In genomic region chr5:168076561-168076991, GRCh38 we compare ENCODE assay signal across 8 cellular contexts.
DNase-seq lines count a peak whose midpoint lies in the region; TF ChIP-seq lines count a peak whose summit lies in the region.

No MANE protein-coding gene starts in this region.

- H3K9ac ChIP-seq in MM.1S (ENCODE audit: low read length) = no peak overlapping the region

- intact Hi-C loops in sigmoid colon (cut with DNase I) = no loop called here

- H3K4me2 ChIP-seq in MM.1S (ENCODE audit: low read depth, low read length) = no peak overlapping the region

- no peaks in the 10 kb centered on the region for H3K36me3 Mint-ChIP-seq in endothelial cell (ENCODE audit: low read depth, unreplicated experiment)

- H2AFZ ChIP-seq in MM.1S (ENCODE audit: low read length) = no peak overlapping the region

- H3K9me2 ChIP-seq in MM.1S (replicated peaks; ENCODE audit: insufficient read depth, low read length) = no peaks in the 10 kb centered on the region

- H3K4me3 Mint-ChIP-seq in endothelial cell (ENCODE audit: unreplicated experiment) = no peak overlapping the region

- 55 to 62% methylated on average over 2 of the region's 2 CpGs for WGBS in sigmoid colon, 2 donors

- DNase-seq in stimulated activated CD4-positive, alpha-beta T cell treated with anti-CD3 and anti-CD28 coated beads, Interleukin-15, amount 100 ng/mL, for 24 hours = peak; percentile 22
- DNase-seq in stimulated activated CD4-positive, alpha-beta T cell treated with anti-CD3 and anti-CD28 coated beads, Interleukin-12 subunit alpha, Interleukin-12 subunit beta, amount 100 ng/mL, for 4 hours = no peak
- no peak for DNase-seq in MM.1S
- peak; percentile 42 for DNase-seq in endothelial cell (ENCODE audit: low spot score)
- peak; percentile 74 for DNase-seq in sigmoid colon
- no peak for DNase-seq in NOMO-1 (lab: John Stamatoyannopoulos, UW; ENCODE audit: unreplicated experiment in 2 of 2)
- no peak for DNase-seq in NCI-H2029 (lab: John Stamatoyannopoulos, UW)
- no peak for DNase-seq in hepatic stellate cell (ENCODE audit: low spot score)

- no peak for TF ChIP-seq POLR2A in sigmoid colon (IDR thresholded peaks at IDR 0.05)

- no peaks in the 10 kb centered on the region for H3K9me3 Mint-ChIP-seq in endothelial cell (ENCODE audit: unreplicated experiment)

- H3K27ac ChIP-seq in MM.1S (ENCODE audit: low read length) (no peak overlapping the region), sigmoid colon (peak overlapping the region in 1 of 4 donors; percentile 48)

- no peak overlapping the region for H3K27ac Mint-ChIP-seq in endothelial cell (ENCODE audit: unreplicated experiment)

- H3K4me1 ChIP-seq in MM.1S (ENCODE audit: low read length) (no peaks in the 10 kb centered on the region), sigmoid colon (peaks cover 0 to 14% (median 5%) of the 10 kb centered on the region in 4 donors)

- no peaks in the 10 kb centered on the region for H3K79me2 ChIP-seq in MM.1S (ENCODE audit: low read length)

- H3K9me3 ChIP-seq in MM.1S (replicated peaks; ENCODE audit: insufficient read depth, low read length) (no peaks in the 10 kb centered on the region), sigmoid colon (no peaks in the 10 kb centered on the region)

- H3K4me3 ChIP-seq in MM.1S (ENCODE audit: low read length) (no peak overlapping the region), sigmoid colon (no peak overlapping the region)

- TF ChIP-seq CTCF in MM.1S (IDR thresholded peaks at IDR 0.05; ENCODE audit: low read length) (peak; percentile 40), endothelial cell (IDR thresholded peaks at IDR 0.05; ENCODE audit: unreplicated experiment) (peak; percentile 51), sigmoid colon (IDR thresholded peaks at IDR 0.05) (peak in 1 of 4 experiments; percentile 10)

- no peaks in the 10 kb centered on the region for H3F3A ChIP-seq in MM.1S (ENCODE audit: insufficient read depth, low read length)

- peak in 1 of 4 donors; percentile 53 for TF ChIP-seq EP300 in sigmoid colon (IDR thresholded peaks at IDR 0.05)

- H3K27me3 ChIP-seq in MM.1S (replicated peaks; ENCODE audit: insufficient read depth, low read length) (no peaks in the 10 kb centered on the region), sigmoid colon (no peaks in the 10 kb centered on the region)

- H3K27me3 Mint-ChIP-seq in endothelial cell (ENCODE audit: unreplicated experiment) = peaks cover 2% of the 10 kb centered on the region

- H3K4me1 Mint-ChIP-seq in endothelial cell (ENCODE audit: unreplicated experiment) = peaks cover 8% of the 10 kb centered on the region

- no peaks in the 10 kb centered on the region for H3K36me3 ChIP-seq in MM.1S (replicated peaks; ENCODE audit: insufficient read depth, low read length)
- H3K36me3 ChIP-seq in sigmoid colon = no peaks in the 10 kb centered on the region

- no peaks in the 10 kb centered on the region for H4K20me1 ChIP-seq in MM.1S (ENCODE audit: insufficient read depth, low read length)

Comparison
In these comparisons a context has a peak if more than half of its experiments do, and no peak if none do; other contexts are left out.
1. DNase-seq: peak in stimulated activated CD4-positive, alpha-beta T cell treated with anti-CD3 and anti-CD28 coated beads, Interleukin-15, amount 100 ng/mL, for 24 hours (single experiment), endothelial cell (single experiment) and sigmoid colon (single experiment); none in stimulated activated CD4-positive, alpha-beta T cell treated with anti-CD3 and anti-CD28 coated beads, Interleukin-12 subunit alpha, Interleukin-12 subunit beta, amount 100 ng/mL, for 4 hours (single experiment), MM.1S (single experiment), NOMO-1 (0 of 2), NCI-H2029 (single experiment) and hepatic stellate cell (single experiment).